In genomic region chr5:106331415-106331814, GRCh38 we compare ENCODE assay signal across 18 cellular contexts.
DNase-seq lines count a peak whose midpoint lies in the region; ATAC-seq and TF ChIP-seq lines count a peak whose summit lies in the region.
"Had no signal": no experiment of that assay in that cellular context is flagged by ENCODE, and none has a peak within 500 bp of the region (broad histone marks: within the 10 kb centered on the region; RNA-seq: fewer than 3 reads in every experiment).

No MANE protein-coding gene starts in this region.

- no CpG with 5 or more reads among the region's 2 CpGs for WGBS in IMR-90 (ENCODE audit: extremely low coverage in 2 of 2, insufficient read length in 1 of 2), 2 experiments

- TF ChIP-seq RAD21 in IMR-90 (IDR thresholded peaks at IDR 0.05; ENCODE audit: low read length): no peak

- no peak overlapping the region for H3K4ac ChIP-seq in IMR-90 (ENCODE audit: low read depth, low read length)

- no peak overlapping the region for H4K91ac ChIP-seq in IMR-90 (ENCODE audit: insufficient read depth, low read depth, low read length)

- no peak overlapping the region for H2AFZ ChIP-seq in IMR-90 (replicated peaks; ENCODE audit: low read length, poor library complexity)

- no peak for TF ChIP-seq POLR2A in IMR-90 (IDR thresholded peaks at IDR 0.05; ENCODE audit: low read depth, low read length)

- no peaks in the 10 kb centered on the region for H3K4me1 ChIP-seq in IMR-90 (ENCODE audit: control insufficient read depth, insufficient read depth, low read length)
- H3K4me1 ChIP-seq: BLaER1, stomach had no signal

- H3K18ac ChIP-seq in IMR-90 (ENCODE audit: low read depth, low read length): no peak overlapping the region

- TF ChIP-seq CTCF in AG09319 (IDR thresholded peaks at IDR 0.05; ENCODE audit: low read depth, low read length) (no peak), IMR-90 (conservative IDR thresholded peaks at IDR 0.05; ENCODE audit: low read depth, low read length) (no peak), cardiac fibroblast (IDR thresholded peaks at IDR 0.05; ENCODE audit: low read depth, low read length) (no peak)

- POLR2A ChIA-PET in IMR-90 (lab: Charles Lee; ENCODE audit: unreplicated experiment): no interaction called here

- no peak overlapping the region for H3K14ac ChIP-seq in IMR-90 (replicated peaks; ENCODE audit: low read depth, low read length)

- H2AK5ac ChIP-seq in IMR-90 (ENCODE audit: low read depth, low read length): no peak overlapping the region

- dilution Hi-C loops in IMR-90 (cut with HindIII; ENCODE audit: low sequenced_read_pairs, unreplicated experiment): no loop called here

- in situ Hi-C loops in IMR-90 (cut with MboI; ENCODE audit: low sequenced_read_pairs): no loop called here

- no peaks in the 10 kb centered on the region for H3K9me1 ChIP-seq in IMR-90 (ENCODE audit: insufficient read depth, low read length)

- no peaks in the 10 kb centered on the region for H3K27me3 ChIP-seq in IMR-90 (ENCODE audit: control insufficient read depth, insufficient read depth, low read length)
- H3K27me3 ChIP-seq: BLaER1, stomach had no signal

- H2BK5ac ChIP-seq in IMR-90 (ENCODE audit: low read depth, low read length, poor library complexity, severe bottlenecking): no peak overlapping the region

- no peak overlapping the region for H3K23ac ChIP-seq in IMR-90 (ENCODE audit: low read depth, low read length)

- no peaks in the 10 kb centered on the region for H3K79me1 ChIP-seq in IMR-90 (ENCODE audit: low read depth in 1 of 2, low read length in 2 of 2)

- H3K4me2 ChIP-seq in IMR-90 (ENCODE audit: low read depth, low read length): no peak overlapping the region
- H3K4me2 ChIP-seq: BLaER1 had no signal

- peak; percentile 95 for ATAC-seq in IMR-90 (ENCODE audit: low read depth)
- ATAC-seq in HG02759 (IDR thresholded peaks at IDR 0.05; ENCODE audit: unreplicated experiment): no peak

- no peak overlapping the region for H2BK120ac ChIP-seq in IMR-90 (ENCODE audit: low read depth, low read length)

- no peak overlapping the region for H3K9ac ChIP-seq in IMR-90 (ENCODE audit: low read depth, low read length)
- H3K9ac ChIP-seq: BLaER1 had no signal

- no peak overlapping the region for H3K56ac ChIP-seq in IMR-90 (ENCODE audit: extremely low read depth, insufficient read depth, low read length)

- no peaks in the 10 kb centered on the region for H3K36me3 ChIP-seq in IMR-90 (ENCODE audit: control insufficient read depth, insufficient read depth, low read length)
- H3K36me3 ChIP-seq: BLaER1, stomach had no signal

- H2BK15ac ChIP-seq in IMR-90 (ENCODE audit: low read depth, low read length): no peak overlapping the region

- no peak overlapping the region for H2BK20ac ChIP-seq in IMR-90 (ENCODE audit: low read depth, low read length)

- no TSS peak for BruUV-seq in IMR-90 (replicated peaks; lab: Mats Ljungman, UMichigan)

- H4K20me1 ChIP-seq in IMR-90 (ENCODE audit: insufficient read depth, low read length): no peaks in the 10 kb centered on the region
- H4K20me1 ChIP-seq: BLaER1 had no signal

- H3K4me3 ChIP-seq in IMR-90 (ENCODE audit: insufficient read depth, low read depth, low read length) (no peak overlapping the region), cardiac fibroblast (replicated peaks in 1 of 2; ENCODE audit: low read depth in 2 of 2, low read length in 2 of 2) (no peak overlapping the region)
- H3K4me3 ChIP-seq: BLaER1, coronary artery, stomach had no signal

- DNase-seq in AG09319 (ENCODE audit: extremely low read depth, low read depth) (peak; percentile 51), IMR-90 (peak; percentile 98), cardiac fibroblast (ENCODE audit: low read depth in 2 of 2) (peak; percentile 35 to 84), myocyte (ENCODE audit: low read depth) (peak; percentile 81), D341Med (ENCODE audit: low spot score) (no peak)
- DNase-seq in activated CD4-positive, alpha-beta T cell treated with anti-CD3 and anti-CD28 coated beads for 48 hours: no peak
- no peak for DNase-seq in activated CD8-positive, alpha-beta memory T cell treated with anti-CD3 and anti-CD28 coated beads, Interleukin-2, amount 50 U/mL, for 48 hours
- DNase-seq: activated CD8-positive, alpha-beta memory T cell treated with anti-CD3 and anti-CD28 coated beads for 24 hours; DMS153; KG1; NCI-H1417; NCI-H2171; nephron progenitor cell; stomach had no signal

- H3K9me3 ChIP-seq in IMR-90 (ENCODE audit: control insufficient read depth, insufficient read depth, low read length): no peaks in the 10 kb centered on the region; the same call in 1 of the 2 replicates
- H3K9me3 ChIP-seq: BLaER1, stomach had no signal

- intact Hi-C loops in IMR-90 (cut with micrococcal nuclease): no loop called here

- no peak overlapping the region for H3K27ac ChIP-seq in IMR-90 (ENCODE audit: insufficient read depth, low read length)
- H3K27ac ChIP-seq: BLaER1, coronary artery, HL-60, stomach had no signal

- H4K5ac ChIP-seq in IMR-90 (ENCODE audit: low read depth, low read length): no peak overlapping the region

- H2AK9ac ChIP-seq in IMR-90 (replicated peaks; ENCODE audit: low read depth, low read length, poor library complexity): no peak overlapping the region

- CTCF ChIA-PET in IMR-90 (lab: Yijun Ruan, JAX): interaction anchor here (0.5 kb wide), 1 partner anchor 582 kb away, joined by 5 read pairs; no protein-coding TSS in a partner anchor

- H4K8ac ChIP-seq in IMR-90 (ENCODE audit: low read depth in 2 of 2, low read length in 2 of 2): no peak overlapping the region

TF ChIP-seq in IMR-90, 13 proteins besides CTCF, POLR2A, EP300 and RAD21:
- TF ChIP-seq NFE2L2 (IDR thresholded peaks at IDR 0.05; ENCODE audit: low read depth, low read length) (0 out of 2 replicates have a peak, but pooled peaks have one; percentile 16), CHD1 (IDR thresholded peaks at IDR 0.05; ENCODE audit: low read depth, low read length) (no peak), MAFK (IDR thresholded peaks at IDR 0.05; ENCODE audit: low read depth, low read length) (no peak), FOS (IDR thresholded peaks at IDR 0.05; ENCODE audit: low read depth, low read length) (peak; percentile 66), MAZ (IDR thresholded peaks at IDR 0.05; ENCODE audit: borderline replicate concordance, low read depth, low read length) (no peak), RCOR1 (IDR thresholded peaks at IDR 0.05; ENCODE audit: insufficient replicate concordance, low read length) (no peak), BHLHE40 (IDR thresholded peaks at IDR 0.05; ENCODE audit: low read depth, low read length) (no peak; the same call in 1 of the 2 replicates), RFX5 (IDR thresholded peaks at IDR 0.05; ENCODE audit: low read depth, low read length) (no peak), MXI1 (IDR thresholded peaks at IDR 0.05; ENCODE audit: borderline replicate concordance, low read depth, low read length) (no peak), CEBPB (IDR thresholded peaks at IDR 0.05; ENCODE audit: low read depth, low read length) (peak; percentile 90), SMC3 (IDR thresholded peaks at IDR 0.05; ENCODE audit: low read depth, low read length) (no peak), USF2 (IDR thresholded peaks at IDR 0.05; ENCODE audit: low read depth, low read length) (no peak; the same call in 1 of the 2 replicates)
- TF ChIP-seq, protein P1, sequence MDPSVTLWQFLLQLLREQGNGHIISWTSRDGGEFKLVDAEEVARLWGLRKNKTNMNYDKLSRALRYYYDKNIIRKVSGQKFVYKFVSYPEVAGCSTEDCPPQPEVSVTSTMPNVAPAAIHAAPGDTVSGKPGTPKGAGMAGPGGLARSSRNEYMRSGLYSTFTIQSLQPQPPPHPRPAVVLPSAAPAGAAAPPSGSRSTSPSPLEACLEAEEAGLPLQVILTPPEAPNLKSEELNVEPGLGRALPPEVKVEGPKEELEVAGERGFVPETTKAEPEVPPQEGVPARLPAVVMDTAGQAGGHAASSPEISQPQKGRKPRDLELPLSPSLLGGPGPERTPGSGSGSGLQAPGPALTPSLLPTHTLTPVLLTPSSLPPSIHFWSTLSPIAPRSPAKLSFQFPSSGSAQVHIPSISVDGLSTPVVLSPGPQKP (IDR thresholded peaks at IDR 0.05; ENCODE audit: borderline replicate concordance, low read depth, low read length): no peak

Comparison
In these comparisons a context has a peak if more than half of its experiments do, and no peak if none do; other contexts are left out.
1. DNase-seq: peak in AG09319 (single experiment), IMR-90 (single experiment), cardiac fibroblast (2 of 2) and myocyte (single experiment); none in activated CD4-positive, alpha-beta T cell treated with anti-CD3 and anti-CD28 coated beads for 48 hours (single experiment), D341Med (single experiment) and activated CD8-positive, alpha-beta memory T cell treated with anti-CD3 and anti-CD28 coated beads, Interleukin-2, amount 50 U/mL, for 48 hours (single experiment).